ENCODE assay signal across 37 cellular contexts in the genomic region with DNA sequence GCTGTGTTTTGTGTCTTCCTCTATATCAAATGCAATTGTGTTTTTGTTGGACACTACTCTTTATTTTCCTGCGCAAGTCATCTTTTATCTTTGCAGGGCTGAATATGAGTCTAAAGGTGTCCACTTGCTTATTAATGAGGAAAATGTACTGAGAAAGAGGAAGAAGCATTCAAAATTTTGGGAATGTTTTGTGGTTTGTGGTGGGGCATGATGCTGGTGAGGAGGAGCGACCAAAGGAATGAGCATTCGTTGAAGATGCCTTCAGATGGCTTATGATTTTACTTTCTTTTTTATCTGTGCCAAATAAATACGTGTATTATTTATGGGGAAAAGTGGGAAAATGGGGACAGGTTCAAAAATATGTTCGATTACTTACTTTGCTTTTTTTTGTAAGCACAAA.
"Had no signal": no experiment of that assay in that cellular context is flagged by ENCODE, and none has a peak within 500 bp of the region (broad histone marks: within the 10 kb centered on the region; RNA-seq: fewer than 3 reads in every experiment).

No MANE protein-coding gene starts in this region.

- H3K27me3 Mint-ChIP-seq: progenitor cell of endocrine pancreas, type B pancreatic cell had no signal

- DNase-seq: activated CD4-positive, alpha-beta memory T cell treated with anti-CD3 and anti-CD28 coated beads, Interleukin-2, amount 10 ng/mL, durations not matched to agents 7 days and 5 days; activated CD4-positive, alpha-beta T cell treated with anti-CD3 and anti-CD28 coated beads, Interleukin-2, amount 10 ng/mL, durations not matched to agents 7 days and 5 days; activated CD4-positive, CD25-positive, alpha-beta regulatory T cell treated with anti-CD3 and anti-CD28 coated beads, Interleukin-2, amount 50 U/mL, for 72 hours; activated CD8-positive, alpha-beta memory T cell treated with anti-CD3 and anti-CD28 coated beads, Interleukin-2, amount 50 U/mL, for 48 hours; activated gamma-delta T cell; activated naive CD4-positive, alpha-beta T cell treated with anti-CD3 and anti-CD28 coated beads, Interleukin-2, amount 10 ng/mL, durations not matched to agents 7 days and 5 days; activated T-cell treated with anti-CD3 and anti-CD28 coated beads, Interleukin-2, amount 50 U/mL, for 24 hours; amygdala; cerebellar nuclear complex; colonic mucosa; effector CD8-positive, alpha-beta T cell; esophagus squamous epithelium; gastrocnemius medialis; glutamatergic neuron; islet precursor cell; left ventricle myocardium inferior; mesendoderm; mucosa of descending colon; naive B cell; ovary; right lobe of liver; small intestine; stimulated activated CD4-positive, alpha-beta T cell treated with anti-CD3 and anti-CD28 coated beads, Interleukin-1b, Interleukin-23, amount 100 ng/mL, for 48 hours; stimulated activated CD4-positive, alpha-beta T cell treated with anti-CD3 and anti-CD28 coated beads, Interleukin-4, amount 100 ng/mL, for 4 hours; stimulated activated CD8-positive, alpha-beta memory T cell treated with anti-CD3 and anti-CD28 coated beads, Interleukin-4, amount 100 ng/mL, for 48 hours; stimulated activated naive CD8-positive, alpha-beta T cell treated with anti-CD3 and anti-CD28 coated beads, Interleukin-15, amount 100 ng/mL, for 72 hours; substantia nigra; uterus; WERI-Rb-1 had no signal

- H3K4me1 ChIP-seq: colonic mucosa, esophagus squamous epithelium, gastrocnemius medialis, left ventricle myocardium inferior, right lobe of liver, uterus had no signal

- H3K27me3 ChIP-seq: cardiac muscle cell, colonic mucosa, gastrocnemius medialis, ovary, right lobe of liver, uterus had no signal

- H3K4me3 Mint-ChIP-seq: activated CD4-positive, alpha-beta memory T cell treated with anti-CD3 and anti-CD28 coated beads, Interleukin-2, amount 10 ng/mL, durations not matched to agents 7 days and 5 days; activated CD4-positive, alpha-beta T cell treated with anti-CD3 and anti-CD28 coated beads, Interleukin-2, amount 10 ng/mL, durations not matched to agents 7 days and 5 days; activated naive CD4-positive, alpha-beta T cell treated with anti-CD3 and anti-CD28 coated beads, Interleukin-2, amount 10 ng/mL, durations not matched to agents 7 days and 5 days; activated T-cell treated with anti-CD3 and anti-CD28 coated beads, Interleukin-2, amount 50 U/mL, for 24 hours; naive B cell; stimulated activated memory B cell treated with anti-CD40 and anti-IgM and Interleukin-4, amounts not matched to agents 10 μg/mL and 1 μg/mL and 100 μg/mL, for 72 hours; stimulated activated naive CD8-positive, alpha-beta T cell treated with anti-CD3 and anti-CD28 coated beads, Interleukin-15, amount 100 ng/mL, for 72 hours; type B pancreatic cell had no signal

- H3K36me3 Mint-ChIP-seq: activated naive CD4-positive, alpha-beta T cell treated with anti-CD3 and anti-CD28 coated beads, Interleukin-2, amount 10 ng/mL, durations not matched to agents 7 days and 5 days; naive B cell; stimulated activated memory B cell treated with anti-CD40 and anti-IgM and Interleukin-4, amounts not matched to agents 10 μg/mL and 1 μg/mL and 100 μg/mL, for 72 hours; type B pancreatic cell had no signal

- ATAC-seq: gastrocnemius medialis; mucosa of descending colon; right lobe of liver; stimulated activated memory B cell treated with anti-CD40 and anti-IgM and Interleukin-4, amounts not matched to agents 10 μg/mL and 1 μg/mL and 100 μg/mL, for 72 hours; stimulated activated naive CD8-positive, alpha-beta T cell treated with anti-CD3 and anti-CD28 coated beads, Interleukin-15, amount 100 ng/mL, for 72 hours had no signal

- H3K4me3 ChIP-seq: cardiac muscle cell, colonic mucosa, esophagus squamous epithelium, gastrocnemius medialis, left ventricle myocardium inferior, lung, mucosa of descending colon, ovary, right lobe of liver, uterus had no signal

- H3K9me3 Mint-ChIP-seq: activated CD4-positive, alpha-beta memory T cell treated with anti-CD3 and anti-CD28 coated beads, Interleukin-2, amount 10 ng/mL, durations not matched to agents 7 days and 5 days; activated CD4-positive, alpha-beta T cell treated with anti-CD3 and anti-CD28 coated beads, Interleukin-2, amount 10 ng/mL, durations not matched to agents 7 days and 5 days; activated naive CD4-positive, alpha-beta T cell treated with anti-CD3 and anti-CD28 coated beads, Interleukin-2, amount 10 ng/mL, durations not matched to agents 7 days and 5 days; activated T-cell treated with anti-CD3 and anti-CD28 coated beads, Interleukin-2, amount 50 U/mL, for 24 hours; naive B cell; stimulated activated memory B cell treated with anti-CD40 and anti-IgM and Interleukin-4, amounts not matched to agents 10 μg/mL and 1 μg/mL and 100 μg/mL, for 72 hours; stimulated activated naive CD8-positive, alpha-beta T cell treated with anti-CD3 and anti-CD28 coated beads, Interleukin-15, amount 100 ng/mL, for 72 hours; type B pancreatic cell had no signal

- H3K27ac Mint-ChIP-seq: activated CD4-positive, alpha-beta memory T cell treated with anti-CD3 and anti-CD28 coated beads, Interleukin-2, amount 10 ng/mL, durations not matched to agents 7 days and 5 days; activated CD4-positive, alpha-beta T cell treated with anti-CD3 and anti-CD28 coated beads, Interleukin-2, amount 10 ng/mL, durations not matched to agents 7 days and 5 days; activated naive CD4-positive, alpha-beta T cell treated with anti-CD3 and anti-CD28 coated beads, Interleukin-2, amount 10 ng/mL, durations not matched to agents 7 days and 5 days; activated T-cell treated with anti-CD3 and anti-CD28 coated beads, Interleukin-2, amount 50 U/mL, for 24 hours; naive B cell; progenitor cell of endocrine pancreas; stimulated activated memory B cell treated with anti-CD40 and anti-IgM and Interleukin-4, amounts not matched to agents 10 μg/mL and 1 μg/mL and 100 μg/mL, for 72 hours; stimulated activated naive CD8-positive, alpha-beta T cell treated with anti-CD3 and anti-CD28 coated beads, Interleukin-15, amount 100 ng/mL, for 72 hours; type B pancreatic cell had no signal

- FAIRE-seq: endometrium, small intestine, TTC549 had no signal

- H3K36me3 ChIP-seq: cardiac muscle cell, colonic mucosa, esophagus squamous epithelium, gastrocnemius medialis, left ventricle myocardium inferior, ovary, right lobe of liver, uterus, WERI-Rb-1 had no signal

- H3K27ac ChIP-seq: cardiac muscle cell, colonic mucosa, epithelial cell of prostate, esophagus squamous epithelium, gastrocnemius medialis, left ventricle myocardium inferior, ovary, right lobe of liver, uterus, WERI-Rb-1 had no signal

- H3K4me1 Mint-ChIP-seq: activated CD4-positive, alpha-beta memory T cell treated with anti-CD3 and anti-CD28 coated beads, Interleukin-2, amount 10 ng/mL, durations not matched to agents 7 days and 5 days; activated CD4-positive, alpha-beta T cell treated with anti-CD3 and anti-CD28 coated beads, Interleukin-2, amount 10 ng/mL, durations not matched to agents 7 days and 5 days; activated naive CD4-positive, alpha-beta T cell treated with anti-CD3 and anti-CD28 coated beads, Interleukin-2, amount 10 ng/mL, durations not matched to agents 7 days and 5 days; naive B cell; stimulated activated memory B cell treated with anti-CD40 and anti-IgM and Interleukin-4, amounts not matched to agents 10 μg/mL and 1 μg/mL and 100 μg/mL, for 72 hours; stimulated activated naive CD8-positive, alpha-beta T cell treated with anti-CD3 and anti-CD28 coated beads, Interleukin-15, amount 100 ng/mL, for 72 hours had no signal

- H3K9me3 ChIP-seq: colonic mucosa, esophagus squamous epithelium, gastrocnemius medialis, left ventricle myocardium inferior, mucosa of descending colon, ovary, right lobe of liver, uterus had no signal
